In the genomic region with DNA sequence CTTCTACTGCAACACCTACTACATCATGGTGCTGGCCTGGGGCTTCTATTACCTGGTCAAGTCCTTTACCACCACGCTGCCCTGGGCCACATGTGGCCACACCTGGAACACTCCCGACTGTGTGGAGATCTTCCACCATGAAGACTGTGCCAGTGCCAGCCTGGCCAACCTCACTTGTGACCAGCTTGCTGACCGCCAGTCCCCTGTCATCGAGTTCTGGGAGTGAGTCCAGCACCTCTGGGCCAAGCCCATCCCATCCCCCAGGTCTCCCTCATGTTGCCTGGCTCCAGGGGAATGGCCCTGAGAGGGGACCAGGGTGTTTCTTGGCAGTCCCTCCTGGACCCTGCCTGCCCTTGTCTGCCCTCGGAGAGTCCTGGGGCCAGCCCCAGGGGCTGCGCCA, we compare ENCODE assay signal across 6 cellular contexts.
DNase-seq lines count a peak whose midpoint lies in the region; ATAC-seq and TF ChIP-seq lines count a peak whose summit lies in the region.
"Not testable (repeated sequence)": the region's sequence is repeated elsewhere in the genome, so short reads cannot be mapped to it uniquely, and the experiment has no call there.

No MANE protein-coding gene starts in this region.

- TF ChIP-seq CTCF in heart right ventricle (IDR thresholded peaks at IDR 0.05); sigmoid colon (IDR thresholded peaks at IDR 0.05): not testable (repeated sequence)

- WGBS in heart right ventricle, 2 donors, result 58% methylated on average over 2 of the region's 6 CpGs; no CpG with 5 or more reads in 1 of the 2 donors
- 82 to 84% methylated on average over 2 to 4 of the region's 6 CpGs for WGBS in sigmoid colon, 2 donors

- not testable (repeated sequence) for H3K36me3 ChIP-seq in heart right ventricle, sigmoid colon

- H3K4me3 ChIP-seq in heart right ventricle, sigmoid colon: not testable (repeated sequence)

- H3K27ac ChIP-seq in heart right ventricle, sigmoid colon: not testable (repeated sequence)

- intact Hi-C loops in Right ventricle myocardium inferior (cut with DNase I); heart right ventricle (cut with DNase I); left ventricle myocardium superior (cut with micrococcal nuclease); posterior vena cava (cut with DNase I); sigmoid colon (cut with DNase I): not testable (repeated sequence)

- ATAC-seq in Right ventricle myocardium inferior (peak; percentile 94), heart right ventricle (peak; percentile 83 to 97 (median 92)), left ventricle myocardium superior (peak; percentile 97), left lobe of liver (peak; percentile 26)

- H3K9me3 ChIP-seq in heart right ventricle, sigmoid colon: not testable (repeated sequence)

- TF ChIP-seq EP300 in sigmoid colon (IDR thresholded peaks at IDR 0.05), result not testable (repeated sequence)

- TF ChIP-seq POLR2A in sigmoid colon (IDR thresholded peaks at IDR 0.05), result not testable (repeated sequence)

- not testable (repeated sequence) for H3K4me1 ChIP-seq in heart right ventricle, sigmoid colon

- not testable (repeated sequence) for H3K27me3 ChIP-seq in heart right ventricle, sigmoid colon

- DNase-seq in Right ventricle myocardium inferior (ENCODE audit: missing footprints) (peak; percentile 61), heart right ventricle (peak; percentile 13 to 34), left ventricle myocardium superior (peak; percentile 49), posterior vena cava (ENCODE audit: low spot score) (peak; percentile 47), sigmoid colon (peak; percentile 8)
- DNase-seq in left lobe of liver (ENCODE audit: low spot score), result not testable (repeated sequence)

Comparison
In these comparisons a context has a peak if more than half of its experiments do, and no peak if none do; other contexts are left out.
1. ATAC-seq: peak in every context shown above with its lines; median percentile 97 in left ventricle myocardium superior; 94 in Right ventricle myocardium inferior; 92 in heart right ventricle; 26 in left lobe of liver.